10 cellular contexts compared by ENCODE assay signal in genomic region chr4:112288455-112288854, GRCh38. TPM values are rescaled to one million over a fixed set of nuclear protein-coding genes. Genes with fewer than 3 reads are reported as not detected.
DNase-seq lines count a peak whose midpoint lies in the region; ATAC-seq, FAIRE-seq and TF ChIP-seq lines count a peak whose summit lies in the region.
"Had no signal": no experiment of that assay in that cellular context is flagged by ENCODE, and none has a peak within 500 bp of the region (broad histone marks: within the 10 kb centered on the region; RNA-seq: fewer than 3 reads in every experiment).

No MANE protein-coding gene starts in this region.

- intact Hi-C loops in kidney (cut with DNase I), result no loop called here

- H3K36me3 Mint-ChIP-seq in nephron (ENCODE audit: low read depth), result no peaks in the 10 kb centered on the region

- FAIRE-seq in kidney (lab: Jason Lieb, UNC), result no peak

- no peak overlapping the region for H3K9ac ChIP-seq in kidney (ENCODE audit: low read length in 2 of 2)

- peak overlapping the region; percentile 76 for H3K27ac ChIP-seq in KOPT-K1 (ENCODE audit: low read depth, low read length, poor library complexity, severe bottlenecking)
- H3K27ac ChIP-seq in right atrium auricular region, result no peak overlapping the region
- no peak overlapping the region for H3K27ac ChIP-seq in kidney (ENCODE audit: low read depth in 2 of 2, low read length in 2 of 2)
- H3K27ac ChIP-seq: 22Rv1 had no signal

- peaks cover 14% of the 10 kb centered on the region for H3K4me1 Mint-ChIP-seq in nephron

- no peaks in the 10 kb centered on the region for H3K9me3 Mint-ChIP-seq in nephron

- no peaks in the 10 kb centered on the region for H3K36me3 ChIP-seq in KOPT-K1 (ENCODE audit: insufficient read depth, low read length)
- no peaks in the 10 kb centered on the region for H3K36me3 ChIP-seq in right atrium auricular region
- no peaks in the 10 kb centered on the region for H3K36me3 ChIP-seq in kidney (ENCODE audit: control insufficient read depth in 1 of 2, insufficient read depth in 2 of 2, low read length in 2 of 2)

- H3K4me3 ChIP-seq in right atrium auricular region (no peak overlapping the region), kidney (ENCODE audit: low read length in 2 of 2) (no peak overlapping the region)
- H3K4me3 ChIP-seq: mucosa of descending colon had no signal

- H3K4me3 Mint-ChIP-seq in nephron, result peak overlapping the region in 2 of 3 experiments; percentile 48 to 49

- peaks cover 10% of the 10 kb centered on the region for H3K9me3 ChIP-seq in KOPT-K1 (ENCODE audit: insufficient read depth, low read length, poor library complexity, severe bottlenecking)
- H3K9me3 ChIP-seq in right atrium auricular region, result no peaks in the 10 kb centered on the region
- H3K9me3 ChIP-seq in kidney (ENCODE audit: control insufficient read depth in 1 of 2, low read length in 2 of 2), result no peaks in the 10 kb centered on the region
- H3K9me3 ChIP-seq: mucosa of descending colon had no signal

- peaks cover 0 to 16% of the 10 kb centered on the region in 2 donors for H3K4me1 ChIP-seq in right atrium auricular region
- peaks cover 0 to 4% of the 10 kb centered on the region in 2 donors for H3K4me1 ChIP-seq in kidney (ENCODE audit: control insufficient read depth in 1 of 2, insufficient read depth in 1 of 2, low read depth in 1 of 2, low read length in 2 of 2)

- H3K27ac Mint-ChIP-seq in nephron, result no peak overlapping the region

- H3K27me3 ChIP-seq in right atrium auricular region, result no peaks in the 10 kb centered on the region

- ATAC-seq in activated CD4-positive, CD25-positive, alpha-beta regulatory T cell treated with anti-CD3 and anti-CD28 coated beads, Interleukin-2, amount 50 U/mL, for 24 hours, result peak; percentile 37 to 49
- ATAC-seq in HG02588 (IDR thresholded peaks at IDR 0.05; ENCODE audit: unreplicated experiment) (peak; percentile 27), GM19397 (IDR thresholded peaks at IDR 0.05; ENCODE audit: unreplicated experiment) (no peak)
- ATAC-seq: mucosa of descending colon had no signal

- TF ChIP-seq CTCF in nephron (IDR thresholded peaks at IDR 0.05; ENCODE audit: unreplicated experiment in 3 of 3) (no peak), right atrium auricular region (IDR thresholded peaks at IDR 0.05) (no peak), kidney (IDR thresholded peaks at IDR 0.05; ENCODE audit: borderline replicate concordance, extremely low read depth, insufficient read depth) (no peak)

- no peak for DNase-seq in activated CD4-positive, CD25-positive, alpha-beta regulatory T cell (lab: John Stamatoyannopoulos, UW)
- DNase-seq in right atrium auricular region (ENCODE audit: low spot score), result no peak
- DNase-seq in kidney, result no peak
- DNase-seq: mucosa of descending colon had no signal

- H3K27me3 Mint-ChIP-seq in nephron (ENCODE audit: low read depth), result no peaks in the 10 kb centered on the region

RNA-seq across cellular contexts. Expression of gene TIFA, which starts 2.8 kb away (rescaled TPM):
- total RNA-seq in right atrium auricular region (10 to 100 TPM in 1 of 2 donors, 1 to 10 TPM in 1; 9.5 to 14.5 TPM), kidney (11.5 TPM)
- 5.0 TPM for polyA plus RNA-seq in kidney (ENCODE audit: insufficient read depth, low read depth, low replicate concordance)

RNA-seq across cellular contexts. Expression of gene ALPK1, which starts 8.7 kb away (rescaled TPM):
- 1 to 10 TPM; 4.2 to 8.1 TPM for total RNA-seq in right atrium auricular region
- 33.5 TPM for total RNA-seq in kidney
- 5.9 TPM for polyA plus RNA-seq in kidney (ENCODE audit: insufficient read depth, low read depth, low replicate concordance)

RNA-seq across cellular contexts. Expression of gene AP1AR, which starts 56.9 kb away (rescaled TPM):
- total RNA-seq in right atrium auricular region (10 to 100 TPM in 1 of 2 donors, 1 to 10 TPM in 1; 6.6 to 10.2 TPM), kidney (20.3 TPM)
- polyA plus RNA-seq in kidney (ENCODE audit: insufficient read depth, low read depth, low replicate concordance), result 8.7 TPM
